ENCODE assay signal across 8 cellular contexts in the genomic region with DNA sequence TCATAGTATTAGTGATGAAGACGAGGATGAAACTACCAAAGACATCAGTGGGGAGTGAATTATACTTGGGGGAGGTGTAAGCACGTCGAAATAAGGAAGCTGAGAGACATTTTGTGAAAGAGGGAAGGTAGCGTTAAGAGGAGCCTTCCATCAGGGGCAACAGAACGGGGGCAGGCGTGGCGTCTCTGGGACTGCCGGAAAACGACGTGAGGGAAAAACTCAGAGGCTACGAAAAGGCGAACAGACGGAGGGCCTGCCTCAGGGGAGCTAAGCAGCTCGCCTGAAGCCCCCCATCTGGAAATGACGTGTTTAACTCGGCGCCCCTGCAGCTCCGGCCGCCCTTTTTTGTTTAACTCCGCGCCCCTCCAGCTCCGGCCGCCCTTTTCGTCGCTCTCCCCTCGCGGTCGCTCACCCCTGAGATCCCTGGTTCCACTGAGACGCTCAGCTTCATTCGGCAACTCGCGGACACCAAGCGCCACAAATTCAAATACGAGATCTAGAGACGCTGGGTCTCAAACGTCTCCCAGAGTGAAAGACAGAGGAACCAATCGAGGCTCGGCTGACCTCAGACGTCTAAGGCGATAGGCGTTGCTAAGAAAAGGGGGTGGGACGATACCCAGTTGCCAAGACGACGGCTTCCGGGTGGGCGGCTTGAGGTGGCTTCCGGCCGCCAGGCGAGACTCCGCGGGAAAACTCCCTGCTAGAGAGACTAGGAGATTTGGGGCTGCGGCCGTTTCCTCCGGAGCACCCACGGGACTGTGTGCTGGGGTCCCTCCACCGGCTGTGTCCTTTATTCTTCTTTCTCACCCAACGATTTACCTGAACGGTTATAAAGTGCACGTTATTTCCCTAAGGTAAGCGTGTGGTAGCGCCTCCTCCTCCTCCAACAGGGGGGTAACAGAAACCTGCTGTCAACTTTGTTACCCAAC.
DNase-seq lines count a peak whose midpoint lies in the region; ATAC-seq and TF ChIP-seq lines count a peak whose summit lies in the region.

No MANE protein-coding gene starts in this region.

- TF ChIP-seq RAD21 in liver (IDR thresholded peaks at IDR 0.05) = peak; percentile 44 to 49

- no peaks in the 10 kb centered on the region for H3K36me3 ChIP-seq in liver (ENCODE audit: control insufficient read depth in 4 of 4, insufficient read depth in 3 of 4, low read depth in 1 of 4, low read length in 3 of 4)

- no peak overlapping the region for H3K27ac ChIP-seq in liver (ENCODE audit: low read depth in 1 of 2, low read length in 2 of 2)

- H3K4me1 ChIP-seq in liver (ENCODE audit: control insufficient read depth in 4 of 4, insufficient read depth in 4 of 4, low read length in 3 of 4) = peaks cover 0 to 16% (median 11%) of the 10 kb centered on the region in 4 donors

- ATAC-seq in GM19395 (IDR thresholded peaks at IDR 0.05; ENCODE audit: unreplicated experiment) = peak; percentile 99
- ATAC-seq in HG03558 (IDR thresholded peaks at IDR 0.05; ENCODE audit: extremely low read depth, unreplicated experiment) = peak; percentile 97

- H3K4me3 ChIP-seq in liver (ENCODE audit: low read depth in 1 of 3, low read length in 3 of 3) = peak overlapping the region; percentile 65 to 90 (median 83)

- peak; percentile 99 for DNase-seq in CD1c-positive myeloid dendritic cell (ENCODE audit: extremely low spot score)
- peak; percentile 98 for DNase-seq in NCI-H748 (lab: John Stamatoyannopoulos, UW; ENCODE audit: unreplicated experiment)
- peak; percentile 83 to 94 for DNase-seq in activated CD4-positive, alpha-beta T cell treated with anti-CD3 and anti-CD28 coated beads, Interleukin-2, amount 50 U/mL, for 24 hours (ENCODE audit: low read depth in 1 of 2, low spot score in 1 of 2)
- DNase-seq in dermis microvascular lymphatic vessel endothelial cell (ENCODE audit: low read depth in 2 of 2) = peak; percentile 96 to 98
- peak; percentile 93 for DNase-seq in stimulated activated CD4-positive, alpha-beta T cell treated with anti-CD3 and anti-CD28 coated beads, Interleukin-4, amount 100 ng/mL, for 1 hour

- TF ChIP-seq CTCF in liver (IDR thresholded peaks at IDR 0.05; ENCODE audit: low read depth, low read length, missing input control) = no peak

- H3K9me3 ChIP-seq in liver (ENCODE audit: control insufficient read depth in 4 of 4, low read length in 3 of 4) = no peaks in the 10 kb centered on the region

- WGBS in liver = under 1% methylated on average over 61 of the region's 61 CpGs

- peak overlapping the region; percentile 37 to 55 for H3K9ac ChIP-seq in liver (ENCODE audit: low read depth in 1 of 2, low read length in 2 of 2)

- H3K27me3 ChIP-seq in liver (ENCODE audit: control insufficient read depth in 4 of 4, insufficient read depth in 4 of 4, low read length in 3 of 4) = peaks cover 0 to 2% (median 0%) of the 10 kb centered on the region in 4 donors

TF ChIP-seq in liver, 16 proteins besides CTCF, POLR2A, EP300 and RAD21:
- no peak for TF ChIP-seq TAF1 (conservative IDR thresholded peaks at IDR 0.05)
- TF ChIP-seq, protein P1, sequence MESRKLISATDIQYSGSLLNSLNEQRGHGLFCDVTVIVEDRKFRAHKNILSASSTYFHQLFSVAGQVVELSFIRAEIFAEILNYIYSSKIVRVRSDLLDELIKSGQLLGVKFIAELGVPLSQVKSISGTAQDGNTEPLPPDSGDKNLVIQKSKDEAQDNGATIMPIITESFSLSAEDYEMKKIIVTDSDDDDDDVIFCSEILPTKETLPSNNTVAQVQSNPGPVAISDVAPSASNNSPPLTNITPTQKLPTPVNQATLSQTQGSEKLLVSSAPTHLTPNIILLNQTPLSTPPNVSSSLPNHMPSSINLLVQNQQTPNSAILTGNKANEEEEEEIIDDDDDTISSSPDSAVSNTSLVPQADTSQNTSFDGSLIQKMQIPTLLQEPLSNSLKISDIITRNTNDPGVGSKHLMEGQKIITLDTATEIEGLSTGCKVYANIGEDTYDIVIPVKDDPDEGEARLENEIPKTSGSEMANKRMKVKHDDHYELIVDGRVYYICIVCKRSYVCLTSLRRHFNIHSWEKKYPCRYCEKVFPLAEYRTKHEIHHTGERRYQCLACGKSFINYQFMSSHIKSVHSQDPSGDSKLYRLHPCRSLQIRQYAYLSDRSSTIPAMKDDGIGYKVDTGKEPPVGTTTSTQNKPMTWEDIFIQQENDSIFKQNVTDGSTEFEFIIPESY (IDR thresholded peaks at IDR 0.05) = no peak
- peak; percentile 76 for TF ChIP-seq SP1 (IDR thresholded peaks at IDR 0.05)
- TF ChIP-seq FOXA1 (IDR thresholded peaks at IDR 0.05) = no peak
- TF ChIP-seq JUND (IDR thresholded peaks at IDR 0.05) = peak in 1 of 2 donors; percentile 9
- TF ChIP-seq, protein P2, sequence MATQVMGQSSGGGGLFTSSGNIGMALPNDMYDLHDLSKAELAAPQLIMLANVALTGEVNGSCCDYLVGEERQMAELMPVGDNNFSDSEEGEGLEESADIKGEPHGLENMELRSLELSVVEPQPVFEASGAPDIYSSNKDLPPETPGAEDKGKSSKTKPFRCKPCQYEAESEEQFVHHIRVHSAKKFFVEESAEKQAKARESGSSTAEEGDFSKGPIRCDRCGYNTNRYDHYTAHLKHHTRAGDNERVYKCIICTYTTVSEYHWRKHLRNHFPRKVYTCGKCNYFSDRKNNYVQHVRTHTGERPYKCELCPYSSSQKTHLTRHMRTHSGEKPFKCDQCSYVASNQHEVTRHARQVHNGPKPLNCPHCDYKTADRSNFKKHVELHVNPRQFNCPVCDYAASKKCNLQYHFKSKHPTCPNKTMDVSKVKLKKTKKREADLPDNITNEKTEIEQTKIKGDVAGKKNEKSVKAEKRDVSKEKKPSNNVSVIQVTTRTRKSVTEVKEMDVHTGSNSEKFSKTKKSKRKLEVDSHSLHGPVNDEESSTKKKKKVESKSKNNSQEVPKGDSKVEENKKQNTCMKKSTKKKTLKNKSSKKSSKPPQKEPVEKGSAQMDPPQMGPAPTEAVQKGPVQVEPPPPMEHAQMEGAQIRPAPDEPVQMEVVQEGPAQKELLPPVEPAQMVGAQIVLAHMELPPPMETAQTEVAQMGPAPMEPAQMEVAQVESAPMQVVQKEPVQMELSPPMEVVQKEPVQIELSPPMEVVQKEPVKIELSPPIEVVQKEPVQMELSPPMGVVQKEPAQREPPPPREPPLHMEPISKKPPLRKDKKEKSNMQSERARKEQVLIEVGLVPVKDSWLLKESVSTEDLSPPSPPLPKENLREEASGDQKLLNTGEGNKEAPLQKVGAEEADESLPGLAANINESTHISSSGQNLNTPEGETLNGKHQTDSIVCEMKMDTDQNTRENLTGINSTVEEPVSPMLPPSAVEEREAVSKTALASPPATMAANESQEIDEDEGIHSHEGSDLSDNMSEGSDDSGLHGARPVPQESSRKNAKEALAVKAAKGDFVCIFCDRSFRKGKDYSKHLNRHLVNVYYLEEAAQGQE (IDR thresholded peaks at IDR 0.05) = no peak
- no peak for TF ChIP-seq YY1 (IDR thresholded peaks at IDR 0.05)
- no peak for TF ChIP-seq HNF4A (conservative IDR thresholded peaks at IDR 0.05)
- TF ChIP-seq, protein P3, sequence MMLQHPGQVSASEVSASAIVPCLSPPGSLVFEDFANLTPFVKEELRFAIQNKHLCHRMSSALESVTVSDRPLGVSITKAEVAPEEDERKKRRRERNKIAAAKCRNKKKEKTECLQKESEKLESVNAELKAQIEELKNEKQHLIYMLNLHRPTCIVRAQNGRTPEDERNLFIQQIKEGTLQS (IDR thresholded peaks at IDR 0.05) = peak; percentile 39
- TF ChIP-seq RXRA (IDR thresholded peaks at IDR 0.05) = peak in 1 of 2 donors; percentile 14
- TF ChIP-seq EGR1 (IDR thresholded peaks at IDR 0.05; ENCODE audit: low read depth in 2 of 2) = peak; percentile 76 to 88
- peak; percentile 87 to 95 for TF ChIP-seq GABPA (IDR thresholded peaks at IDR 0.05 in 1 of 2, conservative IDR thresholded peaks at IDR 0.05 in 1 of 2)
- TF ChIP-seq, protein P4, sequence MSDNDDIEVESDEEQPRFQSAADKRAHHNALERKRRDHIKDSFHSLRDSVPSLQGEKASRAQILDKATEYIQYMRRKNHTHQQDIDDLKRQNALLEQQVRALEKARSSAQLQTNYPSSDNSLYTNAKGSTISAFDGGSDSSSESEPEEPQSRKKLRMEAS (IDR thresholded peaks at IDR 0.05) = no peak
- no peak for TF ChIP-seq NR2F2 (IDR thresholded peaks at IDR 0.05)
- TF ChIP-seq HNF4G (IDR thresholded peaks at IDR 0.05) = no peak
